In the genomic region with DNA sequence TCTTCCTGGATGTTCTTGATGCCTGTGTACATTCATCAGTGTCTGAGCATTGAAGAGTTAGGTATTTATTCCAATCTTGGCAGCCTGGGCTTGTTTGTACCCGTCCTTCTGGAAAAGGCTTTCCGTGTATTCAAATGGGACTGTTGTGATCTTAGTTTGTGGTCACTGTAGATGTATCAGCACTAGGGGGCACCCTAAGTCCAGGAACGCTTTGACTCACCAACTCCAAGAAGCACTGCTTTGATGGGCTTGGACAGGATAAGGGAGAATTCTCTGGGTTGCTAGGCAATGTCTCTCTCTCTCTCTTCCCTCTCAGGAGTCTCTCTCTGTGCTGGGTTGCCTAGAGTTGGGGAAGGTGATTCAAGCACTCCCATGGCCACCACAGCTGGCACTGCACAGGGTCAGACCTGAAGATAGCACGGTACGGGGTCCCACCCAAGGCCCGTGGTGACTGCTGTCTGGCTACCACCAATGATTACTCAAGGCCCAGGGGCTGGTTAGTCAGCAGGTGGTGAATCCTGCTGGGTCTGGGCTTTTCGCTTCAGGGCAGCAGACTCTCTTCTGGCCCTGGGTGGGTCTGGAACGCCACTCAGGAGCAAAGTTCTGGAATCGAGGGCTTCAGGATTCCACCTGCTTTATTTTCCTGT, we compare ENCODE assay signal across 9 cellular contexts.
DNase-seq lines count a peak whose midpoint lies in the region; ATAC-seq and TF ChIP-seq lines count a peak whose summit lies in the region.
"Had no signal": no experiment of that assay in that cellular context is flagged by ENCODE, and none has a peak within 500 bp of the region (broad histone marks: within the 10 kb centered on the region; RNA-seq: fewer than 3 reads in every experiment).

No MANE protein-coding gene starts in this region.

- TF ChIP-seq CTCF in KMS-11 (conservative IDR thresholded peaks at IDR 0.05; ENCODE audit: low read depth, low read length) (peak; percentile 50), SK-N-SH (IDR thresholded peaks at IDR 0.05) (peak; percentile 69)

- H3K9me3 ChIP-seq in SK-N-SH (no peaks in the 10 kb centered on the region), neuronal stem cell (replicated peaks in 1 of 2; ENCODE audit: control insufficient read depth in 2 of 2, insufficient read depth in 1 of 2, low read depth in 1 of 2, low read length in 2 of 2) (no peaks in the 10 kb centered on the region)

- H2AFZ ChIP-seq in KMS-11 (ENCODE audit: low read depth), result no peak overlapping the region
- no peak overlapping the region for H2AFZ ChIP-seq in SK-N-SH (ENCODE audit: low read depth)
- H2AFZ ChIP-seq in neuronal stem cell (ENCODE audit: low read length), result no peak overlapping the region

- no peak overlapping the region for H4K8ac ChIP-seq in neuronal stem cell (ENCODE audit: low read depth, low read length)

- no peaks in the 10 kb centered on the region for H3K79me2 ChIP-seq in KMS-11 (ENCODE audit: insufficient read depth, low read depth)
- H3K79me2 ChIP-seq in SK-N-SH (ENCODE audit: insufficient read depth), result peaks cover 3% of the 10 kb centered on the region; the same call in 1 of the 2 replicates

- H3K36me3 ChIP-seq in KMS-11 (ENCODE audit: insufficient read depth), result no peaks in the 10 kb centered on the region
- peaks cover 3 to 11% of the 10 kb centered on the region in 2 experiments for H3K36me3 ChIP-seq in SK-N-SH (replicated peaks in 1 of 2; ENCODE audit: control insufficient read depth in 1 of 2, insufficient read depth in 2 of 2, low read length in 1 of 2)
- peaks cover 12 to 34% of the 10 kb centered on the region in 2 donors for H3K36me3 ChIP-seq in neuronal stem cell (replicated peaks in 1 of 2; ENCODE audit: control insufficient read depth in 2 of 2, insufficient read depth in 2 of 2, low read length in 2 of 2)

- DNase-seq in SIG-M5 treated with dmso at 0.1 percent for 504 hours (lab: John Stamatoyannopoulos, UW; ENCODE audit: unreplicated experiment) (peak; percentile 54), SIG-M5 (lab: John Stamatoyannopoulos, UW) (no peak), SK-N-SH (peak; percentile 32), fibroblast of gingiva (ENCODE audit: low read depth) (peak; percentile 68), neuronal stem cell (ENCODE audit: low spot score) (peak; percentile 36)
- DNase-seq: activated naive CD8-positive, alpha-beta T cell treated with anti-CD3 and anti-CD28 coated beads, Interleukin-2, amount 10 ng/mL, durations not matched to agents 7 days and 5 days had no signal

- H3K4ac ChIP-seq in neuronal stem cell (ENCODE audit: low read length), result no peak overlapping the region

- H3K4me2 ChIP-seq in KMS-11, result no peak overlapping the region
- H3K4me2 ChIP-seq in SK-N-SH, result no peak overlapping the region
- no peak overlapping the region for H3K4me2 ChIP-seq in neuronal stem cell (ENCODE audit: insufficient read depth, low read length, poor library complexity, severe bottlenecking)

- no peak overlapping the region for H2BK15ac ChIP-seq in neuronal stem cell (ENCODE audit: low read length)

- no peak overlapping the region for H3K14ac ChIP-seq in neuronal stem cell (ENCODE audit: low read length)

- no peak overlapping the region for H2BK12ac ChIP-seq in neuronal stem cell (ENCODE audit: low read length)

- no peak overlapping the region for H4K91ac ChIP-seq in neuronal stem cell (ENCODE audit: low read depth, low read length, poor library complexity)

- no peaks in the 10 kb centered on the region for H3K27me3 ChIP-seq in KMS-11 (ENCODE audit: insufficient read depth, low read depth)
- H3K27me3 ChIP-seq in SK-N-SH (ENCODE audit: insufficient read depth), result no peaks in the 10 kb centered on the region
- no peaks in the 10 kb centered on the region for H3K27me3 ChIP-seq in neuronal stem cell (ENCODE audit: control insufficient read depth in 3 of 3, insufficient read depth in 3 of 3, low read depth in 1 of 3, low read length in 3 of 3)

- no peak overlapping the region for H3K9ac ChIP-seq in KMS-11
- H3K9ac ChIP-seq in SK-N-SH, result no peak overlapping the region
- H3K9ac ChIP-seq in neuronal stem cell (ENCODE audit: low read depth, low read length, poor library complexity), result no peak overlapping the region

- no peak overlapping the region for H2BK120ac ChIP-seq in neuronal stem cell (ENCODE audit: low read depth, low read length)

- no peak overlapping the region for H2AK5ac ChIP-seq in neuronal stem cell (ENCODE audit: low read depth, low read length)

- no peak overlapping the region for H3K18ac ChIP-seq in neuronal stem cell (ENCODE audit: low read length)

- H3K4me1 ChIP-seq in KMS-11 (ENCODE audit: low read depth, poor library complexity, severe bottlenecking), result no peaks in the 10 kb centered on the region
- H3K4me1 ChIP-seq in SK-N-SH (ENCODE audit: control insufficient read depth in 1 of 2, insufficient read depth in 2 of 2, low read depth in 1 of 2, low read length in 1 of 2), result peaks cover 12 to 24% of the 10 kb centered on the region in 2 experiments
- peaks cover 0 to 4% of the 10 kb centered on the region in 2 donors for H3K4me1 ChIP-seq in neuronal stem cell (ENCODE audit: control insufficient read depth in 2 of 2, insufficient read depth in 1 of 2, low read depth in 1 of 2, low read length in 2 of 2)

- H3K79me1 ChIP-seq in neuronal stem cell (ENCODE audit: low read depth, low read length), result no peaks in the 10 kb centered on the region

- no peak overlapping the region for H3K4me3 ChIP-seq in KMS-11 (IDR thresholded peaks at IDR 0.05; ENCODE audit: insufficient read depth, low read depth, low read length)
- no peak overlapping the region for H3K4me3 ChIP-seq in SK-N-SH (ENCODE audit: low read depth in 2 of 2, low read length in 1 of 2)
- H3K4me3 ChIP-seq in neuronal stem cell (ENCODE audit: low read length in 2 of 2), result no peak overlapping the region

- no peaks in the 10 kb centered on the region for H4K20me1 ChIP-seq in KMS-11 (ENCODE audit: insufficient read depth)
- no peaks in the 10 kb centered on the region for H4K20me1 ChIP-seq in SK-N-SH (ENCODE audit: insufficient read depth)

- CTCF ChIA-PET in SK-N-SH (lab: Yijun Ruan, JAX), result interaction anchor here (1.1 to 4.1 kb wide), 2 partner anchors 17 to 31 kb away, joined by 4 to 28 read pairs; no protein-coding TSS in a partner anchor

- WGBS in SK-N-SH (ENCODE audit: low lambda C conversion rate), result 71% methylated on average over 4 of the region's 9 CpGs
- no CpG with 5 or more reads among the region's 9 CpGs for WGBS in neuronal stem cell (ENCODE audit: extremely low coverage in 2 of 2, insufficient read length in 2 of 2, insufficient replicate concordance in 1 of 2), 2 donors

- no peak for ATAC-seq in GM21526 (IDR thresholded peaks at IDR 0.05; ENCODE audit: low FRiP score, unreplicated experiment)
- ATAC-seq in HG02623 (IDR thresholded peaks at IDR 0.05; ENCODE audit: unreplicated experiment), result no peak

- TF ChIP-seq RAD21 in SK-N-SH (IDR thresholded peaks at IDR 0.05; ENCODE audit: low read length), result peak; percentile 67

- TF ChIP-seq EP300 in SK-N-SH (IDR thresholded peaks at IDR 0.05; ENCODE audit: borderline replicate concordance in 1 of 2, low read depth in 1 of 2, low read length in 1 of 2), result no peak

- no peak overlapping the region for H3K23ac ChIP-seq in neuronal stem cell (ENCODE audit: low read depth, low read length, poor library complexity)

- H3K27ac ChIP-seq in KMS-11 (no peak overlapping the region), SK-N-SH (ENCODE audit: low read depth in 2 of 2, low read length in 1 of 2) (no peak overlapping the region), neuronal stem cell (replicated peaks; ENCODE audit: low read length) (no peak overlapping the region)

- no peaks in the 10 kb centered on the region for H3K9me2 ChIP-seq in SK-N-SH

- H3F3A ChIP-seq in SK-N-SH (replicated peaks; ENCODE audit: insufficient read depth), result peaks cover 23% of the 10 kb centered on the region

- POLR2A ChIA-PET in SK-N-SH (lab: Yijun Ruan, JAX), result no interaction called here

- no peak overlapping the region for H2BK5ac ChIP-seq in neuronal stem cell (ENCODE audit: low read length)

TF ChIP-seq in SK-N-SH, 30 proteins besides CTCF, POLR2A, EP300 and RAD21:
- TF ChIP-seq SMC3 (IDR thresholded peaks at IDR 0.05; ENCODE audit: low read depth, low read length) (peak; percentile 65), POLR2AphosphoS5 (IDR thresholded peaks at IDR 0.05; ENCODE audit: low read depth, low read length) (no peak)
